In genomic region chr5:142978726-142979125, GRCh38 we compare ENCODE assay signal across 3 cellular contexts.
TF ChIP-seq lines count a peak whose summit lies in the region.

No MANE protein-coding gene starts in this region.

TF ChIP-seq in SK-N-SH, 30 proteins besides CTCF, POLR2A, EP300 and RAD21:
- TF ChIP-seq USF2 (IDR thresholded peaks at IDR 0.05; ENCODE audit: borderline replicate concordance, low read depth, low read length) (no peak), PBX3 (IDR thresholded peaks at IDR 0.05) (peak; percentile 33; the same call in 1 of the 2 replicates)

TF ChIP-seq in SK-N-SH treated with all-trans-retinoic acid at 6 μM for 48 hours, 23 proteins besides CTCF, POLR2A, EP300 and RAD21:
- TF ChIP-seq ZC3H10 (CRISPR knock-in tag; IDR thresholded peaks at IDR 0.05) = no peak
- no peak for TF ChIP-seq PATZ1 (CRISPR knock-in tag; IDR thresholded peaks at IDR 0.05; ENCODE audit: borderline replicate concordance)
- TF ChIP-seq ZNF70 (CRISPR knock-in tag; IDR thresholded peaks at IDR 0.05) = no peak
- TF ChIP-seq RARB (CRISPR knock-in tag; IDR thresholded peaks at IDR 0.05) = no peak
- no peak for TF ChIP-seq ZFP3 (CRISPR knock-in tag; IDR thresholded peaks at IDR 0.05)
- TF ChIP-seq ZNF8 (CRISPR knock-in tag; IDR thresholded peaks at IDR 0.05) = no peak
- no peak for TF ChIP-seq ISL1 (CRISPR knock-in tag; IDR thresholded peaks at IDR 0.05)
- TF ChIP-seq ZNF565 (CRISPR knock-in tag; conservative IDR thresholded peaks at IDR 0.05; ENCODE audit: low read depth) = no peak
- TF ChIP-seq CSRNP3 (CRISPR knock-in tag; IDR thresholded peaks at IDR 0.05) = no peak
- TF ChIP-seq PPARA (CRISPR knock-in tag; IDR thresholded peaks at IDR 0.05; ENCODE audit: borderline replicate concordance) = no peak
- no peak for TF ChIP-seq ZFP30 (CRISPR knock-in tag; IDR thresholded peaks at IDR 0.05)
- no peak for TF ChIP-seq ESRRG (CRISPR knock-in tag; IDR thresholded peaks at IDR 0.05)
- TF ChIP-seq BACH2 (CRISPR knock-in tag; IDR thresholded peaks at IDR 0.05; ENCODE audit: borderline replicate concordance) = no peak
- TF ChIP-seq POU6F1 (CRISPR knock-in tag; IDR thresholded peaks at IDR 0.05; ENCODE audit: borderline replicate concordance, low read depth) = no peak

TF ChIP-seq in IMR-90, 13 proteins besides CTCF, POLR2A, EP300 and RAD21:
- TF ChIP-seq CEBPB (IDR thresholded peaks at IDR 0.05; ENCODE audit: low read depth, low read length) (no peak), USF2 (IDR thresholded peaks at IDR 0.05; ENCODE audit: low read depth, low read length) (no peak), MAZ (IDR thresholded peaks at IDR 0.05; ENCODE audit: borderline replicate concordance, low read depth, low read length) (no peak)
TF ChIP-seq in IMR-90: peak in this region for 0.
